ENCODE assay signal across 22 cellular contexts in genomic region chr18:44773640-44774155, GRCh38.
A peak's percentile ranks its signal among the peaks of the same experiment; 100 is the strongest.
DNase-seq lines count a peak whose midpoint lies in the region; ATAC-seq and TF ChIP-seq lines count a peak whose summit lies in the region.
"Had no signal": no experiment of that assay in that cellular context is flagged by ENCODE, and none has a peak within 500 bp of the region (broad histone marks: within the 10 kb centered on the region; RNA-seq: fewer than 3 reads in every experiment).

No MANE protein-coding gene starts in this region.

- H3K9me3 Mint-ChIP-seq in natural killer cell treated with Interleukin-12 subunit alpha and Interleukin-12 subunit beta and Interleukin-15 and Interleukin-18, amount 100 ng/mL, for 72 hours: no peaks in the 10 kb centered on the region
- H3K9me3 Mint-ChIP-seq in natural killer cell (no peaks in the 10 kb centered on the region), nephron progenitor cell (no peaks in the 10 kb centered on the region)
- no peaks in the 10 kb centered on the region for H3K9me3 Mint-ChIP-seq in activated T-helper 2 cell treated with anti-CD3 and anti-CD28 coated beads, Interferon-gamma antibody, Interleukin-2, Interleukin-4, amounts not matched to agents 10 μg/mL and 5 μg/mL and 100 μg/mL, durations not matched to agents 14 hours and 24 hours and 36 hours

- ATAC-seq in natural killer cell treated with Interleukin-12 subunit alpha and Interleukin-12 subunit beta and Interleukin-15 and Interleukin-18, amount 100 ng/mL, for 72 hours: peak; percentile 36 to 49
- ATAC-seq in natural killer cell: no peak
- no peak for ATAC-seq in GM18858 (IDR thresholded peaks at IDR 0.05; ENCODE audit: unreplicated experiment)
- ATAC-seq: Panc1 had no signal

- intact Hi-C loops in natural killer cell (cut with micrococcal nuclease): no loop called here
- intact Hi-C loops in activated T-helper 2 cell treated with anti-CD3 and anti-CD28 coated beads, Interferon-gamma antibody, Interleukin-2, Interleukin-4, amounts not matched to agents 10 μg/mL and 5 μg/mL and 100 μg/mL, durations not matched to agents 14 hours and 24 hours and 36 hours (cut with micrococcal nuclease): loop anchor here (2.0 kb wide), 1 partner anchor 25 kb away; no protein-coding TSS in a partner anchor
- intact Hi-C loops in posterior cingulate gyrus (cut with DNase I): no loop called here

- peaks cover 11% of the 10 kb centered on the region for H3K36me3 Mint-ChIP-seq in natural killer cell treated with Interleukin-12 subunit alpha and Interleukin-12 subunit beta and Interleukin-15 and Interleukin-18, amount 100 ng/mL, for 72 hours
- H3K36me3 Mint-ChIP-seq in natural killer cell (no peaks in the 10 kb centered on the region), nephron progenitor cell (ENCODE audit: low read depth) (peaks cover 17% of the 10 kb centered on the region)
- H3K36me3 Mint-ChIP-seq in activated T-helper 2 cell treated with anti-CD3 and anti-CD28 coated beads, Interferon-gamma antibody, Interleukin-2, Interleukin-4, amounts not matched to agents 10 μg/mL and 5 μg/mL and 100 μg/mL, durations not matched to agents 14 hours and 24 hours and 36 hours (ENCODE audit: low read depth): peaks cover 4% of the 10 kb centered on the region

- TF ChIP-seq CTCF in natural killer cell (IDR thresholded peaks at IDR 0.05): no peak
- TF ChIP-seq CTCF in nephron progenitor cell (IDR thresholded peaks at IDR 0.05): no peak

- DNase-seq in natural killer cell treated with Interleukin-12 subunit alpha and Interleukin-12 subunit beta and Interleukin-15 and Interleukin-18, amount 100 ng/mL, for 72 hours (ENCODE audit: low spot score): no peak
- no peak for DNase-seq in natural killer cell
- DNase-seq in activated T-helper 2 cell treated with anti-CD3 and anti-CD28 coated beads, Interferon-gamma antibody, Interleukin-2, Interleukin-4, amounts not matched to agents 10 μg/mL and 5 μg/mL and 100 μg/mL, durations not matched to agents 14 hours and 24 hours and 36 hours (ENCODE audit: low spot score): no peak
- DNase-seq in nephron progenitor cell: no peak
- no peak for DNase-seq in NCI-H526 (lab: John Stamatoyannopoulos, UW)
- DNase-seq in posterior cingulate gyrus: no peak
- no peak for DNase-seq in amniotic stem cell (lab: John Stamatoyannopoulos, UW)
- DNase-seq: 8988T, ACHN, DMS153, GM23248, H7, KBM-7, MV-4-11, NCI-H1105, NCI-H1436 treated with DMSO at 0.1 percent for 48 hours, NCI-H187 treated with DMSO at 0.1 percent for 48 hours, NCI-H524, NCI-H82, SHP77 had no signal

- H3K27me3 Mint-ChIP-seq in natural killer cell treated with Interleukin-12 subunit alpha and Interleukin-12 subunit beta and Interleukin-15 and Interleukin-18, amount 100 ng/mL, for 72 hours: no peaks in the 10 kb centered on the region
- H3K27me3 Mint-ChIP-seq in natural killer cell (ENCODE audit: low read depth in 2 of 2) (no peaks in the 10 kb centered on the region), nephron progenitor cell (ENCODE audit: low read depth, poor library complexity) (no peaks in the 10 kb centered on the region)
- peaks cover 1% of the 10 kb centered on the region for H3K27me3 Mint-ChIP-seq in activated T-helper 2 cell treated with anti-CD3 and anti-CD28 coated beads, Interferon-gamma antibody, Interleukin-2, Interleukin-4, amounts not matched to agents 10 μg/mL and 5 μg/mL and 100 μg/mL, durations not matched to agents 14 hours and 24 hours and 36 hours (ENCODE audit: low read depth)

- peaks cover 45 to 53% of the 10 kb centered on the region in 2 donors for H3K4me1 Mint-ChIP-seq in natural killer cell treated with Interleukin-12 subunit alpha and Interleukin-12 subunit beta and Interleukin-15 and Interleukin-18, amount 100 ng/mL, for 72 hours (ENCODE audit: low read depth in 2 of 2)
- H3K4me1 Mint-ChIP-seq in natural killer cell (peaks cover 57% of the 10 kb centered on the region in 2 donors), nephron progenitor cell (peaks cover 82% of the 10 kb centered on the region)
- H3K4me1 Mint-ChIP-seq in activated T-helper 2 cell treated with anti-CD3 and anti-CD28 coated beads, Interferon-gamma antibody, Interleukin-2, Interleukin-4, amounts not matched to agents 10 μg/mL and 5 μg/mL and 100 μg/mL, durations not matched to agents 14 hours and 24 hours and 36 hours (ENCODE audit: low read depth): peaks cover 42% of the 10 kb centered on the region

- peak overlapping the region in 1 of 2 donors; percentile 58 for H3K27ac Mint-ChIP-seq in natural killer cell treated with Interleukin-12 subunit alpha and Interleukin-12 subunit beta and Interleukin-15 and Interleukin-18, amount 100 ng/mL, for 72 hours
- H3K27ac Mint-ChIP-seq in natural killer cell (peak overlapping the region in 1 of 2 donors; percentile 23), nephron progenitor cell (peak overlapping the region; percentile 21)
- H3K27ac Mint-ChIP-seq in activated T-helper 2 cell treated with anti-CD3 and anti-CD28 coated beads, Interferon-gamma antibody, Interleukin-2, Interleukin-4, amounts not matched to agents 10 μg/mL and 5 μg/mL and 100 μg/mL, durations not matched to agents 14 hours and 24 hours and 36 hours: peak overlapping the region; percentile 18

- no peak overlapping the region for H3K4me3 Mint-ChIP-seq in natural killer cell treated with Interleukin-12 subunit alpha and Interleukin-12 subunit beta and Interleukin-15 and Interleukin-18, amount 100 ng/mL, for 72 hours
- no peak overlapping the region for H3K4me3 Mint-ChIP-seq in natural killer cell
- no peak overlapping the region for H3K4me3 Mint-ChIP-seq in activated T-helper 2 cell treated with anti-CD3 and anti-CD28 coated beads, Interferon-gamma antibody, Interleukin-2, Interleukin-4, amounts not matched to agents 10 μg/mL and 5 μg/mL and 100 μg/mL, durations not matched to agents 14 hours and 24 hours and 36 hours (ENCODE audit: low read depth)
- H3K4me3 Mint-ChIP-seq in nephron progenitor cell: no peak overlapping the region

Comparison
In these comparisons a context has a peak if more than half of its experiments do, and no peak if none do; other contexts are left out.
1. ATAC-seq: peak in natural killer cell treated with Interleukin-12 subunit alpha and Interleukin-12 subunit beta and Interleukin-15 and Interleukin-18, amount 100 ng/mL, for 72 hours (2 of 2); none in natural killer cell (0 of 3) and GM18858 (single experiment).